Comparison of ENCODE assay signal across 7 cellular contexts in genomic region chr3:69446402-69447072, GRCh38.
"Had no signal": no experiment of that assay in that cellular context is flagged by ENCODE, and none has a peak within 500 bp of the region (broad histone marks: within the 10 kb centered on the region; RNA-seq: fewer than 3 reads in every experiment).

No MANE protein-coding gene starts in this region.

- H3K4me3 ChIP-seq: GM23248, HAP-1 had no signal

- H3K9me3 Mint-ChIP-seq: HFFc6 had no signal

- H3K27ac ChIP-seq: GM23248, HL-60 had no signal

- H3K4me1 Mint-ChIP-seq: IgD-negative memory B cell had no signal

- H3K4me3 Mint-ChIP-seq: IgD-negative memory B cell had no signal

- H3K27ac Mint-ChIP-seq: HFFc6 had no signal

- H3K9ac ChIP-seq: GM23248 had no signal

- H3K36me3 ChIP-seq: HAP-1 had no signal

- DNase-seq: GM23248, GOT3, H7, HFFc6 had no signal

- H2AFZ ChIP-seq: GM23248 had no signal
